ENCODE assay signal across 2 cellular contexts in the genomic region with DNA sequence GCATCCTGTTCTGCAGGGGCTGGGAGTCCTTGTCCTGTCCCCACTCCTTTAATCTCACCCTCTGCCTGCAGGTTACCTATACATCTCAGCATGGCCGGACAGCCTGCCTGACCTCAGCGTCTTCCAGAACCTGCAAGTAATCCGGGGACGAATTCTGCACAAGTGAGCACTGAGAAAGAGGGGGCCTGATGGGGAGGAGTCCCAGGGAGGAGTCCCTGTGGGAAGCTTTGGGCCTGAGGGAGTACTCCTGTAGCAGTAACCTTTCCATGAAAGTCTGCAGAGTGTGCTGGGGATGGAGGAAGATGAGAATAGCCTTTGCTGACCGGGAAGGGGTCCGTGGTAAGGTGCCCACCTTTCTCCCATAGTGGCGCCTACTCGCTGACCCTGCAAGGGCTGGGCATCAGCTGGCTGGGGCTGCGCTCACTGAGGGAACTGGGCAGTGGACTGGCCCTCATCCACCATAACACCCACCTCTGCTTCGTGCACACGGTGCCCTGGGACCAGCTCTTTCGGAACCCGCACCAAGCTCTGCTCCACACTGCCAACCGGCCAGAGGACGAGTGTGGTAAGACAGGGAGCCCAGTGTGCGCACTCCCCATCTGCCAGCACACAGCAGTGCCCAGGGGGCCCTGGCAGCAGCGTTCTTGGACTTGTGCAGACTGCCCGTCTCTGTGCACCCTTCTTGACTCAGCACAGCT.
A peak's percentile ranks its signal among the peaks of the same experiment; 100 is the strongest.
TF ChIP-seq lines count a peak whose summit lies in the region.

No MANE protein-coding gene starts in this region.

TF ChIP-seq in HepG2, 621 proteins besides CTCF, POLR2A, EP300 and RAD21:
- TF ChIP-seq ZNF263 (CRISPR knock-in tag; IDR thresholded peaks at IDR 0.05) (peak; percentile 92), NFE2L1 (CRISPR knock-in tag; IDR thresholded peaks at IDR 0.05; ENCODE audit: borderline replicate concordance) (no peak), YEATS2 (CRISPR knock-in tag; IDR thresholded peaks at IDR 0.05; ENCODE audit: borderline replicate concordance) (no peak), AGO2 (optimal IDR thresholded peaks at IDR 0.05; ENCODE audit: low read depth, low read length) (peak; percentile 50), SALL1 (CRISPR knock-in tag; IDR thresholded peaks at IDR 0.05) (no peak)

TF ChIP-seq in GM12891, 5 proteins besides CTCF, POLR2A, EP300 and RAD21:
- TF ChIP-seq PAX5 (IDR thresholded peaks at IDR 0.05; ENCODE audit: insufficient read depth, low read length, severe bottlenecking), result no peak
- TF ChIP-seq SPI1 (IDR thresholded peaks at IDR 0.05; ENCODE audit: low read depth, low read length), result no peak
TF ChIP-seq in GM12891: peak in this region for 0.
